In genomic region chr20:31704225-31705119, GRCh38 we compare ENCODE assay signal across 8 cellular contexts. TPM values are rescaled to one million over a fixed set of nuclear protein-coding genes. Genes with fewer than 3 reads are reported as not detected.
DNase-seq lines count a peak whose midpoint lies in the region; ATAC-seq and TF ChIP-seq lines count a peak whose summit lies in the region.

No MANE protein-coding gene starts in this region.

- POLR2A ChIA-PET in WTC11 (lab: Charles Lee): interaction anchor here (0.7 to 1.0 kb wide), 2 partner anchors 9 to 10 kb away, joined by 3 to 6 read pairs; no protein-coding TSS in a partner anchor
- POLR2A ChIA-PET in GM10248 (lab: Yijun Ruan, JAX): no interaction called here

- WGBS in sigmoid colon, 2 donors: 37 to 75% methylated on average over 11 of the region's 11 CpGs

- ATAC-seq in WTC11 (peak; percentile 57), GM18870 (IDR thresholded peaks at IDR 0.05; ENCODE audit: unreplicated experiment) (no peak), GM21360 (IDR thresholded peaks at IDR 0.05; ENCODE audit: unreplicated experiment) (no peak)

- H3K36me3 ChIP-seq in right atrium auricular region: peaks cover 31% of the 10 kb centered on the region
- peaks cover 0 to 18% (median 11%) of the 10 kb centered on the region in 4 donors for H3K36me3 ChIP-seq in sigmoid colon

- no peaks in the 10 kb centered on the region for H3K9me3 ChIP-seq in right atrium auricular region
- no peaks in the 10 kb centered on the region for H3K9me3 ChIP-seq in sigmoid colon

- CTCF ChIA-PET in WTC11 (lab: Charles Lee): interaction anchor here (0.6 to 3.8 kb wide), 10 partner anchors 9 to 1241 kb away, joined by 3 to 21 read pairs (median 5); no protein-coding TSS in a partner anchor
- CTCF ChIA-PET in GM10248 (lab: Yijun Ruan, JAX): interaction anchor here (0.7 to 4.2 kb wide), 7 partner anchors 11 to 173 kb away, joined by 3 to 34 read pairs (median 4); partner anchors contain the start of gene BCL2L1

- H3K4me3 ChIP-seq in right atrium auricular region (no peak overlapping the region), sigmoid colon (no peak overlapping the region)

- H3K4me1 ChIP-seq in right atrium auricular region (peaks cover 0 to 75% of the 10 kb centered on the region in 2 donors), sigmoid colon (peaks cover 0 to 38% (median 33%) of the 10 kb centered on the region in 4 donors)

- H3K4me3 Mint-ChIP-seq in WTC11: no peak overlapping the region

- H3K27me3 ChIP-seq in right atrium auricular region (no peaks in the 10 kb centered on the region), sigmoid colon (no peaks in the 10 kb centered on the region)

- TF ChIP-seq EP300 in sigmoid colon (IDR thresholded peaks at IDR 0.05): no peak

- H3K4me1 Mint-ChIP-seq in WTC11: peaks cover 49% of the 10 kb centered on the region

- intact Hi-C loops in sigmoid colon (cut with DNase I): no loop called here

- no peak for TF ChIP-seq POLR2A in sigmoid colon (IDR thresholded peaks at IDR 0.05)

- no peaks in the 10 kb centered on the region for H3K9me3 Mint-ChIP-seq in WTC11

- H3K27ac ChIP-seq in right atrium auricular region (peak overlapping the region; percentile 65 to 69), sigmoid colon (peak overlapping the region in 2 of 4 donors; percentile 35 to 56)

- DNase-seq in HCEC 1CT: peak; percentile 67
- peak; percentile 35 for DNase-seq in WTC11 (ENCODE audit: low spot score)
- DNase-seq in right atrium auricular region (ENCODE audit: low spot score): no peak
- DNase-seq in sigmoid colon: peak; percentile 57
- DNase-seq in GM10248 (ENCODE audit: extremely low spot score): no peak
- DNase-seq in NCI-H748 treated with DMSO at 0.1 percent for 48 hours (lab: John Stamatoyannopoulos, UW): no peak

- H3K27me3 Mint-ChIP-seq in WTC11 (ENCODE audit: low read depth): no peaks in the 10 kb centered on the region

- TF ChIP-seq CTCF in WTC11 (IDR thresholded peaks at IDR 0.05): no peak
- TF ChIP-seq CTCF in right atrium auricular region (IDR thresholded peaks at IDR 0.05): no peak
- no peak for TF ChIP-seq CTCF in sigmoid colon (IDR thresholded peaks at IDR 0.05)
- no peak for TF ChIP-seq CTCF in GM10248 (IDR thresholded peaks at IDR 0.05; ENCODE audit: control extremely low read depth, extremely low read depth, low read depth, missing control alignments)

- peaks cover 13% of the 10 kb centered on the region for H3K36me3 Mint-ChIP-seq in WTC11

- H3K27ac Mint-ChIP-seq in WTC11: peak overlapping the region; percentile 70

TF ChIP-seq in WTC11, 78 proteins besides CTCF, POLR2A, EP300 and RAD21:
- TF ChIP-seq SMAD4 (CRISPR knock-in tag; IDR thresholded peaks at IDR 0.05) (no peak), GABPB1 (CRISPR knock-in tag; IDR thresholded peaks at IDR 0.05) (peak; percentile 95)

RNA-seq across cellular contexts. Expression of gene BCL2L1, which starts 18.2 kb away (rescaled TPM):
- total RNA-seq in WTC11 (2021): 52.9 to 62.0 TPM (median 53.9 TPM) in 3 replicates
- 10 to 100 TPM; 84.2 to 93.5 TPM for total RNA-seq in right atrium auricular region
- 10 to 100 TPM; 53.2 to 71.3 (median 55.7) TPM for total RNA-seq in sigmoid colon
- polyA plus RNA-seq in sigmoid colon: 10 to 100 TPM; 76.1 to 94.8 (median 78.7) TPM

RNA-seq across cellular contexts. Expression of gene TPX2, which starts 34.6 kb away (rescaled TPM):
- 113 to 123 TPM (median 115 TPM) in 3 replicates for total RNA-seq in WTC11 (2021)
- total RNA-seq in right atrium auricular region: 1 to 10 TPM in 1 of 2 donors, under 1 TPM in 1; 0.20 to 2.9 TPM
- total RNA-seq in sigmoid colon: 1 to 10 TPM in 1 of 4 donors, under 1 TPM in 1, not detected in 2; 0.36 to 1.8 TPM
- 10 to 100 TPM in 1 of 3 donors, 1 to 10 TPM in 2; 2.4 to 24.0 (median 4.9) TPM for polyA plus RNA-seq in sigmoid colon

Comparison
In these comparisons a context has a peak if more than half of its experiments do, and no peak if none do; other contexts are left out.
1. DNase-seq: peak in HCEC 1CT (single experiment), WTC11 (single experiment) and sigmoid colon (single experiment); none in right atrium auricular region (single experiment), GM10248 (single experiment) and NCI-H748 treated with DMSO at 0.1 percent for 48 hours (single experiment).
2. RNA of gene TPX2, which starts 34.6 kb away (total RNA-seq): 113 to 123 TPM in WTC11; 0.20 to 2.9 TPM in right atrium auricular region and 0.36 to 1.8 TPM in sigmoid colon; every median in the first group is over 10 times any median in the second.